ENCODE assay signal across 27 cellular contexts in the genomic region with DNA sequence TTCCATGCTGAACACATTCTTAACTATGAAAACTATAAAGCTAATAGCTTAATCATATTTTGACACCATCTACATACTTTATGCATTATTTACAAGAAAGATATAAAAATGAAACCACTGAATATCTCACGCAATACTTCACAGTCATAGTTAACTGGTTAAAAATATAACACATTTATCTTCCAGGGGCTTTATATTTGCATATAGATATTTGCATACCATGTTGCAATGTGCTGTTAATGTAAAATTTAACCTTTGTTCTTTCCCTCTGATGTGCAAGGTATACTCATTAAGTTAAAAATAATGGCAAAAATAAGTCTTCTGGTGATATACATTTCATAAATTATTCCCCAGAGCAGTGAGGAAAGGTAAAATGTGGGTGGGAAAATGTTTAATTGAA.
"Had no signal": no experiment of that assay in that cellular context is flagged by ENCODE, and none has a peak within 500 bp of the region (broad histone marks: within the 10 kb centered on the region; RNA-seq: fewer than 3 reads in every experiment).

No MANE protein-coding gene starts in this region.

- H3K27ac ChIP-seq: adrenal gland, body of pancreas, breast epithelium, coronary artery, SJCRH30, SK-N-MC, WERI-Rb-1 had no signal

- H3K4me1 ChIP-seq: adrenal gland, body of pancreas, breast epithelium, SJCRH30 had no signal

- H3K4me3 ChIP-seq: adrenal gland, body of pancreas, breast epithelium, coronary artery, SJCRH30, SK-N-MC had no signal

- DNase-seq: activated CD4-positive, alpha-beta T cell treated with anti-CD3 and anti-CD28 coated beads for 1 hour; activated CD4-positive, alpha-beta T cell treated with anti-CD3 and anti-CD28 coated beads for 48 hours; activated CD4-positive, alpha-beta T cell treated with anti-CD3 and anti-CD28 coated beads, Interleukin-2, amount 50 U/mL, for 4 hours; activated CD4-positive, CD25-positive, alpha-beta regulatory T cell; activated CD8-positive, alpha-beta T cell treated with anti-CD3 and anti-CD28 coated beads for 36 hours; activated gamma-delta T cell; activated naive CD4-positive, alpha-beta T cell treated with Interleukin-2 at 50 U/mL for 16 hours; activated T-cell treated with anti-CD3 and anti-CD28 coated beads, Interleukin-2, amount 50 U/mL, for 1 hour; adrenal gland; body of pancreas; NCI-H1105; NCI-H1417 treated with DMSO at 0.1 percent for 48 hours; NCI-H187 treated with DMSO at 0.1 percent for 48 hours; NCI-H2081; NCI-H2171 treated with DMSO at 0.1 percent for 48 hours; NCI-H2227 treated with DMSO at 0.1 percent for 48 hours; NCI-H446; NCI-H510A treated with DMSO at 0.1 percent for 48 hours; SHP77; SJCRH30; T1000; WERI-Rb-1 had no signal

- H3K9me3 ChIP-seq: adrenal gland, body of pancreas, breast epithelium, SJCRH30 had no signal

- H3K27me3 ChIP-seq: SJCRH30 had no signal

- H3K36me3 ChIP-seq: adrenal gland, breast epithelium, SJCRH30, WERI-Rb-1 had no signal

- ATAC-seq: activated CD8-positive, alpha-beta T cell treated with anti-CD3 and anti-CD28 coated beads for 36 hours; activated naive CD4-positive, alpha-beta T cell treated with anti-CD3 and anti-CD28 coated beads, Interleukin-2, amount 50 U/mL, for 72 hours; body of pancreas; Panc1 had no signal
